In the genomic region with DNA sequence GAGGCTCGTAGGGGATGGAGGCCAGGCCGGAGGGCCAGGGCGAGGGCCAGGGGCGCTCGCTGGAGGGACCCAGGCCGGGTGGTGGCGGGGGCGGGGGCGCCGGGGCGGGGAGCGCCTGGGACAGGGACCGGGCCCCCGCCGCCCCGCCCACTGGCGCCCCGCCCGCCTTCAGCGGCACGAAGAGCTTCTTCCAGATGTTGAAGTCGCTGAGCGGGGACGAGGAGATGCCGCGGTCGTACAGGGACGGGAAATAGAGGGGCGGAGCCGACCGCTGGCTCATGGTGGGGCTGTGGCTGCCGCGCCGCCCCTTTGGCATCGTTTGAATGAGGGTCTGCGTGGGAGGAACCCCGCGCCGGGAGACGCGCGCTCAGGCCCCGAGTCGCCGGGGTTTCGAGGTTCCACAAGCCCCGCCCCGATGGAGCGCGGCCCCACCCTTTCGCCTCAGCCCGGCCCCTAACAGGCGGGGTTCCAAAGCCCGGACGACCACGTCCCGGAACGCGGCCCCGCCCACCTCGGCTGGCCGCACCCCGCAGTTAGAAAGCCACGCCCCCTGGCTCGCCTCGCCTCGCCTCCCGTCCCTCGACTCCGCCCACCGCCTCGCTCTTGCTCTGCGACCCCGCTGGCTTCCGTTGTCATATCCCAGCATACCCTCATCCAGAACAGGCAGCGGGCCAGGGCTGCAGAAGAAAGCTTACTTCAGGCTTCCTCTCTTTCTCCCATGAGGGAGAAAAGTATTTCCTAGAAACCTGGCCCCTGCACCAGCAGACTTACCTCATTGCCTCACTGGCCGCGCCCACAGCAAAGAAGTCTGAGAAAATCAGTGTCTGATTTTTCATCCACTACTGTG, we compare ENCODE assay signal across 8 cellular contexts.
DNase-seq lines count a peak whose midpoint lies in the region; ATAC-seq, FAIRE-seq and TF ChIP-seq lines count a peak whose summit lies in the region.

A gene with protein sequence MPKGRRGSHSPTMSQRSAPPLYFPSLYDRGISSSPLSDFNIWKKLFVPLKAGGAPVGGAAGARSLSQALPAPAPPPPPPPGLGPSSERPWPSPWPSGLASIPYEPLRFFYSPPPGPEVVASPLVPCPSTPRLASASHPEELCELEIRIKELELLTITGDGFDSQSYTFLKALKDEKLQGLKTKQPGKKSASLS (minus strand): TSS at position 402 of the 847 bp plus-strand sequence. CDS start 86 bp downstream, at position 316.

- no peaks in the 10 kb centered on the region for H3K79me2 ChIP-seq in OCI-LY3 (ENCODE audit: low read length)

- peak within 1 kb of the TSS; percentile 63 for H3K4me2 ChIP-seq in OCI-LY3 (ENCODE audit: low read length)

- peak within 1 kb of the TSS; percentile 74 for H3K4me3 ChIP-seq in OCI-LY3 (ENCODE audit: low read length)

- H4K20me1 ChIP-seq in OCI-LY3 (ENCODE audit: insufficient read depth, low read length): no peaks in the 10 kb centered on the region

- peak; percentile 77 for DNase-seq in D721Med (ENCODE audit: insufficient read length, low spot score)
- DNase-seq in HuH-7 (ENCODE audit: low spot score): peak; percentile 66
- DNase-seq in activated T-cell treated with anti-CD3 and anti-CD28 coated beads for 24 hours (ENCODE audit: low read depth): peak; percentile 90
- peak; percentile 54 for DNase-seq in epidermal melanocyte (ENCODE audit: insufficient read length, low spot score)
- DNase-seq in middle frontal gyrus (ENCODE audit: extremely low spot score, low spot score): peak; percentile 88
- peak; percentile 81 to 92 for DNase-seq in stimulated activated CD8-positive, alpha-beta memory T cell treated with anti-CD3 and anti-CD28 coated beads, Interleukin-15, amount 100 ng/mL, for 48 hours (ENCODE audit: low read depth in 2 of 2)

- no peaks in the 10 kb centered on the region for H3K9me3 ChIP-seq in OCI-LY3 (ENCODE audit: insufficient read depth, low read length)

- H3K27ac ChIP-seq in OCI-LY3 (ENCODE audit: low read length): no peak within 1 kb of the TSS

- H2AFZ ChIP-seq in OCI-LY3 (ENCODE audit: low read depth, low read length): peak within 1 kb of the TSS; percentile 9

- TF ChIP-seq CTCF in D721Med (IDR thresholded peaks at IDR 0.05; ENCODE audit: insufficient read depth, missing control alignments) (no peak), OCI-LY3 (IDR thresholded peaks at IDR 0.05; ENCODE audit: low read depth, low read length) (no peak)

- H3K9ac ChIP-seq in OCI-LY3 (ENCODE audit: low read length): peak within 1 kb of the TSS; percentile 25

- FAIRE-seq in D721Med (lab: Jason Lieb, UNC): no peak

- H3K27me3 ChIP-seq in OCI-LY3 (ENCODE audit: low read depth, low read length): peaks cover 19% of the 10 kb centered on the region

- peak; percentile 88 for ATAC-seq in GM21526 (IDR thresholded peaks at IDR 0.05; ENCODE audit: low FRiP score, unreplicated experiment)

- H3K4me1 ChIP-seq in OCI-LY3 (ENCODE audit: low read length): peaks cover 13% of the 10 kb centered on the region

- H3K36me3 ChIP-seq in OCI-LY3 (replicated peaks; ENCODE audit: low read depth, low read length): no peaks in the 10 kb centered on the region
